ENCODE assay signal across 1 cellular context in the genomic region with DNA sequence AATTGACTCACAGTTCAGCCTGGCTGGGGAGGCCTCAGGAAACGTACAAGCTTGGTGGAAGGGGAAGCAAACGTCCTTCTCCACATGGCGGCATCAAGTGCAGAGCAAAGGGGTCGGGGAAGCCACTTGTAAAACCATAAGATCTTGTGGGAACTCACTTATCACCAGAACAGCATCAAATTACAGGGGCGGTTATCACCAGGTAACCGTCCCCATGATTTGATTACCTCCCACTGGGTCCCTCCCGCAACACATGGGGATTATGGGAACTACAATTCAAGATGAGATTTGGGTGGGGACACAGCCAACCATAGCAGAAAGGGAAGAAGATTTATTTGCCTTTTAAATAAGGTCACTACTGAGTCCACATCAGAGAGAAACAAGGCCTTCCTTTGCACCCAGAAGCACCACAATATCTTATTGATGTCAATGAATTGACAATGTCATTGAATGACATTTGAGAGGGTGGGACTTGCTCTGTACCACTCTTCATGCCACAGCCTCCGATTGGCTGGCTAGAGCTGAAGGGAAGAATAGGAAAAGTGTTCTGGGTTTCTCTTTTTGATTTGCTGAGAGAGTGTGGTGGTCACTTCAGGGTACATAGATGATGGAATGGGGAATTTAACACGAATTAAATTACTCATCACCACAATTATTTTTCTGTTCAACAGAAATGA.
TF ChIP-seq lines count a peak whose summit lies in the region.

No MANE protein-coding gene starts in this region.

TF ChIP-seq in K562, 482 proteins besides CTCF, POLR2A, EP300 and RAD21 (continued from another document):
- TF ChIP-seq, protein P1, sequence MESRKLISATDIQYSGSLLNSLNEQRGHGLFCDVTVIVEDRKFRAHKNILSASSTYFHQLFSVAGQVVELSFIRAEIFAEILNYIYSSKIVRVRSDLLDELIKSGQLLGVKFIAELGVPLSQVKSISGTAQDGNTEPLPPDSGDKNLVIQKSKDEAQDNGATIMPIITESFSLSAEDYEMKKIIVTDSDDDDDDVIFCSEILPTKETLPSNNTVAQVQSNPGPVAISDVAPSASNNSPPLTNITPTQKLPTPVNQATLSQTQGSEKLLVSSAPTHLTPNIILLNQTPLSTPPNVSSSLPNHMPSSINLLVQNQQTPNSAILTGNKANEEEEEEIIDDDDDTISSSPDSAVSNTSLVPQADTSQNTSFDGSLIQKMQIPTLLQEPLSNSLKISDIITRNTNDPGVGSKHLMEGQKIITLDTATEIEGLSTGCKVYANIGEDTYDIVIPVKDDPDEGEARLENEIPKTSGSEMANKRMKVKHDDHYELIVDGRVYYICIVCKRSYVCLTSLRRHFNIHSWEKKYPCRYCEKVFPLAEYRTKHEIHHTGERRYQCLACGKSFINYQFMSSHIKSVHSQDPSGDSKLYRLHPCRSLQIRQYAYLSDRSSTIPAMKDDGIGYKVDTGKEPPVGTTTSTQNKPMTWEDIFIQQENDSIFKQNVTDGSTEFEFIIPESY (CRISPR knock-in tag; IDR thresholded peaks at IDR 0.05): peak; percentile 53; the same call in 1 of the 2 replicates
- TF ChIP-seq FOXJ2 (tag; IDR thresholded peaks at IDR 0.05): no peak
- no peak for TF ChIP-seq NRF1 (conservative IDR thresholded peaks at IDR 0.05 in 1 of 2, IDR thresholded peaks at IDR 0.05 in 1 of 2)
- TF ChIP-seq TRIM24 (IDR thresholded peaks at IDR 0.05): no peak
- TF ChIP-seq, protein P2, sequence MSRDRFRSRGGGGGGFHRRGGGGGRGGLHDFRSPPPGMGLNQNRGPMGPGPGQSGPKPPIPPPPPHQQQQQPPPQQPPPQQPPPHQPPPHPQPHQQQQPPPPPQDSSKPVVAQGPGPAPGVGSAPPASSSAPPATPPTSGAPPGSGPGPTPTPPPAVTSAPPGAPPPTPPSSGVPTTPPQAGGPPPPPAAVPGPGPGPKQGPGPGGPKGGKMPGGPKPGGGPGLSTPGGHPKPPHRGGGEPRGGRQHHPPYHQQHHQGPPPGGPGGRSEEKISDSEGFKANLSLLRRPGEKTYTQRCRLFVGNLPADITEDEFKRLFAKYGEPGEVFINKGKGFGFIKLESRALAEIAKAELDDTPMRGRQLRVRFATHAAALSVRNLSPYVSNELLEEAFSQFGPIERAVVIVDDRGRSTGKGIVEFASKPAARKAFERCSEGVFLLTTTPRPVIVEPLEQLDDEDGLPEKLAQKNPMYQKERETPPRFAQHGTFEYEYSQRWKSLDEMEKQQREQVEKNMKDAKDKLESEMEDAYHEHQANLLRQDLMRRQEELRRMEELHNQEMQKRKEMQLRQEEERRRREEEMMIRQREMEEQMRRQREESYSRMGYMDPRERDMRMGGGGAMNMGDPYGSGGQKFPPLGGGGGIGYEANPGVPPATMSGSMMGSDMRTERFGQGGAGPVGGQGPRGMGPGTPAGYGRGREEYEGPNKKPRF (IDR thresholded peaks at IDR 0.05; ENCODE audit: low read depth, low read length): no peak
- no peak for TF ChIP-seq SMAD3 (CRISPR knock-in tag; conservative IDR thresholded peaks at IDR 0.05)
- TF ChIP-seq, protein P3, sequence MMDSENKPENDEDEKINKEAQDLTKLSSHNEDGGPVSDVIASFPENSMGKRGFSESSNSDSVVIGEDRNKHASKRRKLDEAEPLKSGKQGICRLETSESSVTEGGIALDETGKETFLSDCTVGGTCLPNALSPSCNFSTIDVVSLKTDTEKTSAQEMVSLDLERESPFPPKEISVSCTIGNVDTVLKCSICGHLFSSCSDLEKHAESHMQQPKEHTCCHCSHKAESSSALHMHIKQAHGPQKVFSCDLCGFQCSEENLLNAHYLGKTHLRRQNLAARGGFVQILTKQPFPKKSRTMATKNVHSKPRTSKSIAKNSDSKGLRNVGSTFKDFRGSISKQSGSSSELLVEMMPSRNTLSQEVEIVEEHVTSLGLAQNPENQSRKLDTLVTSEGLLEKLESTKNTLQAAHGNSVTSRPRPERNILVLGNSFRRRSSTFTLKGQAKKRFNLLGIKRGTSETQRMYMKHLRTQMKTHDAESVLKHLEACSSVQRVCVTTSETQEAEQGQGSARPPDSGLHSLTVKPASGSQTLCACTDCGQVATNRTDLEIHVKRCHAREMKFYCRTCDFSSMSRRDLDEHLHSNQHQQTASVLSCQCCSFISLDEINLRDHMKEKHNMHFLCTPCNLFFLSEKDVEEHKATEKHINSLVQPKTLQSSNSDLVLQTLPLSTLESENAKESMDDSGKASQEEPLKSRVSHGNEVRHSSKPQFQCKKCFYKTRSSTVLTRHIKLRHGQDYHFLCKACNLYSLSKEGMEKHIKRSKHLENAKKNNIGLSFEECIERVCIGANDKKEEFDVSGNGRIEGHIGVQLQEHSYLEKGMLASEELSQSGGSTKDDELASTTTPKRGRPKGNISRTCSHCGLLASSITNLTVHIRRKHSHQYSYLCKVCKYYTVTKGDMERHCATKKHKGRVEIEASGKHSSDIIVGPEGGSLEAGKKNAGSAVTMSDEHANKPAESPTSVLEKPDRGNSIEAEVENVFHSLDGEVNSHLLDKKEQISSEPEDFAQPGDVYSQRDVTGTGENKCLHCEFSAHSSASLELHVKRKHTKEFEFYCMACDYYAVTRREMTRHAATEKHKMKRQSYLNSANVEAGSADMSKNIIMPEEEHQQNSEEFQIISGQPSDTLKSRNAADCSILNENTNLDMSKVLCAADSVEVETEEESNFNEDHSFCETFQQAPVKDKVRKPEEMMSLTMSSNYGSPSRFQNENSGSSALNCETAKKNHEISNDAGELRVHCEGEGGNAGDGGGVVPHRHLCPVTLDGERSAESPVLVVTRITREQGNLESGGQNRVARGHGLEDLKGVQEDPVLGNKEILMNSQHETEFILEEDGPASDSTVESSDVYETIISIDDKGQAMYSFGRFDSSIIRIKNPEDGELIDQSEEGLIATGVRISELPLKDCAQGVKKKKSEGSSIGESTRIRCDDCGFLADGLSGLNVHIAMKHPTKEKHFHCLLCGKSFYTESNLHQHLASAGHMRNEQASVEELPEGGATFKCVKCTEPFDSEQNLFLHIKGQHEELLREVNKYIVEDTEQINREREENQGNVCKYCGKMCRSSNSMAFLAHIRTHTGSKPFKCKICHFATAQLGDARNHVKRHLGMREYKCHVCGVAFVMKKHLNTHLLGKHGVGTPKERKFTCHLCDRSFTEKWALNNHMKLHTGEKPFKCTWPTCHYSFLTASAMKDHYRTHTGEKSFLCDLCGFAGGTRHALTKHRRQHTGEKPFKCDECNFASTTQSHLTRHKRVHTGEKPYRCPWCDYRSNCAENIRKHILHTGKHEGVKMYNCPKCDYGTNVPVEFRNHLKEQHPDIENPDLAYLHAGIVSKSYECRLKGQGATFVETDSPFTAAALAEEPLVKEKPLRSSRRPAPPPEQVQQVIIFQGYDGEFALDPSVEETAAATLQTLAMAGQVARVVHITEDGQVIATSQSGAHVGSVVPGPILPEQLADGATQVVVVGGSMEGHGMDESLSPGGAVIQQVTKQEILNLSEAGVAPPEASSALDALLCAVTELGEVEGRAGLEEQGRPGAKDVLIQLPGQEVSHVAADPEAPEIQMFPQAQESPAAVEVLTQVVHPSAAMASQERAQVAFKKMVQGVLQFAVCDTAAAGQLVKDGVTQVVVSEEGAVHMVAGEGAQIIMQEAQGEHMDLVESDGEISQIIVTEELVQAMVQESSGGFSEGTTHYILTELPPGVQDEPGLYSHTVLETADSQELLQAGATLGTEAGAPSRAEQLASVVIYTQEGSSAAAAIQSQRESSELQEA (IDR thresholded peaks at IDR 0.05; ENCODE audit: low read depth): no peak
- no peak for TF ChIP-seq MCM3 (IDR thresholded peaks at IDR 0.05)
- TF ChIP-seq U2AF2 (optimal IDR thresholded peaks at IDR 0.05; ENCODE audit: low read depth, low read length): no peak
- TF ChIP-seq, protein P4, sequence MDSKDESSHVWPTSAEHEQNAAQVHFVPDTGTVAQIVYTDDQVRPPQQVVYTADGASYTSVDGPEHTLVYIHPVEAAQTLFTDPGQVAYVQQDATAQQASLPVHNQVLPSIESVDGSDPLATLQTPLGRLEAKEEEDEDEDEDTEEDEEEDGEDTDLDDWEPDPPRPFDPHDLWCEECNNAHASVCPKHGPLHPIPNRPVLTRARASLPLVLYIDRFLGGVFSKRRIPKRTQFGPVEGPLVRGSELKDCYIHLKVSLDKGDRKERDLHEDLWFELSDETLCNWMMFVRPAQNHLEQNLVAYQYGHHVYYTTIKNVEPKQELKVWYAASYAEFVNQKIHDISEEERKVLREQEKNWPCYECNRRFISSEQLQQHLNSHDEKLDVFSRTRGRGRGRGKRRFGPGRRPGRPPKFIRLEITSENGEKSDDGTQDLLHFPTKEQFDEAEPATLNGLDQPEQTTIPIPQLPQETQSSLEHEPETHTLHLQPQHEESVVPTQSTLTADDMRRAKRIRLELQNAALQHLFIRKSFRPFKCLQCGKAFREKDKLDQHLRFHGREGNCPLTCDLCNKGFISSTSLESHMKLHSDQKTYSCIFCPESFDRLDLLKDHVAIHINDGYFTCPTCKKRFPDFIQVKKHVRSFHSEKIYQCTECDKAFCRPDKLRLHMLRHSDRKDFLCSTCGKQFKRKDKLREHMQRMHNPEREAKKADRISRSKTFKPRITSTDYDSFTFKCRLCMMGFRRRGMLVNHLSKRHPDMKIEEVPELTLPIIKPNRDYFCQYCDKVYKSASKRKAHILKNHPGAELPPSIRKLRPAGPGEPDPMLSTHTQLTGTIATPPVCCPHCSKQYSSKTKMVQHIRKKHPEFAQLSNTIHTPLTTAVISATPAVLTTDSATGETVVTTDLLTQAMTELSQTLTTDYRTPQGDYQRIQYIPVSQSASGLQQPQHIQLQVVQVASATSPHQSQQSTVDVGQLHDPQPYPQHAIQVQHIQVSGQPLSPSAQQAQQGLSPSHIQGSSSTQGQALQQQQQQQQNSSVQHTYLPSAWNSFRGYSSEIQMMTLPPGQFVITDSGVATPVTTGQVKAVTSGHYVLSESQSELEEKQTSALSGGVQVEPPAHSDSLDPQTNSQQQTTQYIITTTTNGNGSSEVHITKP (IDR thresholded peaks at IDR 0.05; ENCODE audit: partially characterized antibody): no peak
- TF ChIP-seq CC2D1A (IDR thresholded peaks at IDR 0.05): peak; percentile 19; the same call in 1 of the 2 replicates
- no peak for TF ChIP-seq BDP1 (IDR thresholded peaks at IDR 0.05; ENCODE audit: insufficient read depth, insufficient read length)
- TF ChIP-seq CTBP1 (IDR thresholded peaks at IDR 0.05; ENCODE audit: borderline replicate concordance): no peak
